ENCODE assay signal across 17 cellular contexts in the genomic region with DNA sequence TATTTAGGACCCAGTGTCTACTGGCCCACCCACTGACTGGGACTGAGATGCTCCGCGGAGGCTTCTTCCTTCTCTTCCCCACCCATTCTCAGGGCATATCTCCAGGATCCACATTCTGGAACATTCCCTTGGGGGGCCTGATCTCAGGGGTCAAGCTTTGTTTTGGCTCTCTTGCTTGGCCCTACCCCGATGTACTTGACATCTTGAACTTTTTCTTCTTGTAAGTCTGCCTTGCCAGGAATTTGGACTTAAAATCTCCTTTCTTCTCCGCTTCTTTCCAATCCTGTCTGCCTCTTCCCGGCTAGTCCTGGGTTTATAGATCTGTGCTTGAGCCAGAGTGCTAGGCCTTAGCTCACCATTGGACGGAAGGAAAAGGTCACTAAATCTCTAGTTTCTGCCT.
"Had no signal": no experiment of that assay in that cellular context is flagged by ENCODE, and none has a peak within 500 bp of the region (broad histone marks: within the 10 kb centered on the region; RNA-seq: fewer than 3 reads in every experiment).

No MANE protein-coding gene starts in this region.

- H3K4me1 ChIP-seq: esophagus muscularis mucosa, psoas muscle had no signal

- H3K27ac ChIP-seq: lower lobe of right lung, neutrophil, psoas muscle, thoracic aorta had no signal

- H3K36me3 ChIP-seq: esophagus muscularis mucosa, lower lobe of right lung, neutrophil, thoracic aorta had no signal

- ATAC-seq: activated T-helper 17 cell treated with anti-CD3 and anti-CD28 coated beads, Interleukin-2, amount 50 U/mL, for 72 hours; naive thymus-derived CD4-positive, alpha-beta T cell; psoas muscle had no signal

- H3K4me3 ChIP-seq: esophagus muscularis mucosa, lower lobe of right lung, psoas muscle, thoracic aorta had no signal

- DNase-seq: activated CD4-positive, alpha-beta T cell treated with anti-CD3 and anti-CD28 coated beads, Interleukin-2, amount 10 ng/mL, durations not matched to agents 7 days and 5 days; activated CD4-positive, CD25-positive, alpha-beta regulatory T cell; activated CD8-positive, alpha-beta memory T cell treated with anti-CD3 and anti-CD28 coated beads for 24 hours; activated naive CD4-positive, alpha-beta T cell treated with anti-CD3 and anti-CD28 coated beads for 36 hours; islet precursor cell; lower lobe of right lung; midbrain; naive thymus-derived CD4-positive, alpha-beta T cell; SIG-M5; stimulated activated CD4-positive, alpha-beta T cell treated with anti-CD3 and anti-CD28 coated beads, Interleukin-4, amount 100 ng/mL, for 24 hours; T-helper 2 cell had no signal

- H3K27me3 ChIP-seq: esophagus muscularis mucosa, neutrophil had no signal

- H3K9me3 ChIP-seq: lower lobe of right lung, neutrophil, psoas muscle had no signal

- FAIRE-seq: TTC549 had no signal
